Comparison of ENCODE assay signal across 1 cellular context in the genomic region with DNA sequence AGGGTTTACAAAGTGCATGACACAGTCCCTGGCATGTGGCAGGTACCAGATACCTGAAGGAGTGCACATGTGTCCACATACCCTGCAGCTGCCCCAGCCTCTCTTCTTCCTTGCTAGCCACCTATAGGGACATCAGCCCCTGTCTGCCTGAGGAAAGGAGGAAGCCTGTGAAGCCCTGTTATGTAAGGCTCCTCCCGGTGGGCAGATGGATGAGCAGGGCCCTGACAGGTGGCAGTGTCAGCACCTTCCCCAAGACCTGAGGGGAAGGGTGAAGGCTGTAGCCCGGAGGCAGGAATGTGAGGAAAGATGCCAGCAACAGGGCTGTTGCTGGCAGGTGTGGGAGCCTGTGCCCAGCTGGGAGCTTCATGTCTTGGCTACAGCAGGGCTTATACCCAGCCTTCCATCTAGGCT.
TF ChIP-seq lines count a peak whose summit lies in the region.

No MANE protein-coding gene starts in this region.

TF ChIP-seq in SK-N-SH, 30 proteins besides CTCF, POLR2A, EP300 and RAD21:
- TF ChIP-seq, protein P1, sequence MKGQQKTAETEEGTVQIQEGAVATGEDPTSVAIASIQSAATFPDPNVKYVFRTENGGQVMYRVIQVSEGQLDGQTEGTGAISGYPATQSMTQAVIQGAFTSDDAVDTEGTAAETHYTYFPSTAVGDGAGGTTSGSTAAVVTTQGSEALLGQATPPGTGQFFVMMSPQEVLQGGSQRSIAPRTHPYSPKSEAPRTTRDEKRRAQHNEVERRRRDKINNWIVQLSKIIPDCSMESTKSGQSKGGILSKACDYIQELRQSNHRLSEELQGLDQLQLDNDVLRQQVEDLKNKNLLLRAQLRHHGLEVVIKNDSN (IDR thresholded peaks at IDR 0.05; ENCODE audit: borderline replicate concordance, low read depth), result no peak
- no peak for TF ChIP-seq MXI1 (IDR thresholded peaks at IDR 0.05; ENCODE audit: low read depth, low read length)
- no peak for TF ChIP-seq TCF12 (IDR thresholded peaks at IDR 0.05)
- TF ChIP-seq YY1 (IDR thresholded peaks at IDR 0.05; ENCODE audit: low read depth), result no peak
- TF ChIP-seq TAF1 (IDR thresholded peaks at IDR 0.05; ENCODE audit: borderline replicate concordance, low read depth, low read length), result no peak
- TF ChIP-seq ELF1 (IDR thresholded peaks at IDR 0.05), result no peak
- TF ChIP-seq NFIC (IDR thresholded peaks at IDR 0.05; ENCODE audit: borderline replicate concordance), result no peak
- no peak for TF ChIP-seq JUND (IDR thresholded peaks at IDR 0.05)
- TF ChIP-seq, protein P2, sequence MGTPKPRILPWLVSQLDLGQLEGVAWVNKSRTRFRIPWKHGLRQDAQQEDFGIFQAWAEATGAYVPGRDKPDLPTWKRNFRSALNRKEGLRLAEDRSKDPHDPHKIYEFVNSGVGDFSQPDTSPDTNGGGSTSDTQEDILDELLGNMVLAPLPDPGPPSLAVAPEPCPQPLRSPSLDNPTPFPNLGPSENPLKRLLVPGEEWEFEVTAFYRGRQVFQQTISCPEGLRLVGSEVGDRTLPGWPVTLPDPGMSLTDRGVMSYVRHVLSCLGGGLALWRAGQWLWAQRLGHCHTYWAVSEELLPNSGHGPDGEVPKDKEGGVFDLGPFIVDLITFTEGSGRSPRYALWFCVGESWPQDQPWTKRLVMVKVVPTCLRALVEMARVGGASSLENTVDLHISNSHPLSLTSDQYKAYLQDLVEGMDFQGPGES (IDR thresholded peaks at IDR 0.05; ENCODE audit: low read depth, low read length), result no peak
- no peak for TF ChIP-seq RCOR1 (IDR thresholded peaks at IDR 0.05; ENCODE audit: low read length)
- TF ChIP-seq, protein P3, sequence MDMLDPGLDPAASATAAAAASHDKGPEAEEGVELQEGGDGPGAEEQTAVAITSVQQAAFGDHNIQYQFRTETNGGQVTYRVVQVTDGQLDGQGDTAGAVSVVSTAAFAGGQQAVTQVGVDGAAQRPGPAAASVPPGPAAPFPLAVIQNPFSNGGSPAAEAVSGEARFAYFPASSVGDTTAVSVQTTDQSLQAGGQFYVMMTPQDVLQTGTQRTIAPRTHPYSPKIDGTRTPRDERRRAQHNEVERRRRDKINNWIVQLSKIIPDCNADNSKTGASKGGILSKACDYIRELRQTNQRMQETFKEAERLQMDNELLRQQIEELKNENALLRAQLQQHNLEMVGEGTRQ (IDR thresholded peaks at IDR 0.05; ENCODE audit: borderline replicate concordance, low read depth, low read length), result no peak
- TF ChIP-seq SMC3 (IDR thresholded peaks at IDR 0.05; ENCODE audit: low read depth, low read length), result no peak
- no peak for TF ChIP-seq CHD2 (IDR thresholded peaks at IDR 0.05; ENCODE audit: low read length, partially characterized antibody)
